1 cellular context compared by ENCODE assay signal in the genomic region with DNA sequence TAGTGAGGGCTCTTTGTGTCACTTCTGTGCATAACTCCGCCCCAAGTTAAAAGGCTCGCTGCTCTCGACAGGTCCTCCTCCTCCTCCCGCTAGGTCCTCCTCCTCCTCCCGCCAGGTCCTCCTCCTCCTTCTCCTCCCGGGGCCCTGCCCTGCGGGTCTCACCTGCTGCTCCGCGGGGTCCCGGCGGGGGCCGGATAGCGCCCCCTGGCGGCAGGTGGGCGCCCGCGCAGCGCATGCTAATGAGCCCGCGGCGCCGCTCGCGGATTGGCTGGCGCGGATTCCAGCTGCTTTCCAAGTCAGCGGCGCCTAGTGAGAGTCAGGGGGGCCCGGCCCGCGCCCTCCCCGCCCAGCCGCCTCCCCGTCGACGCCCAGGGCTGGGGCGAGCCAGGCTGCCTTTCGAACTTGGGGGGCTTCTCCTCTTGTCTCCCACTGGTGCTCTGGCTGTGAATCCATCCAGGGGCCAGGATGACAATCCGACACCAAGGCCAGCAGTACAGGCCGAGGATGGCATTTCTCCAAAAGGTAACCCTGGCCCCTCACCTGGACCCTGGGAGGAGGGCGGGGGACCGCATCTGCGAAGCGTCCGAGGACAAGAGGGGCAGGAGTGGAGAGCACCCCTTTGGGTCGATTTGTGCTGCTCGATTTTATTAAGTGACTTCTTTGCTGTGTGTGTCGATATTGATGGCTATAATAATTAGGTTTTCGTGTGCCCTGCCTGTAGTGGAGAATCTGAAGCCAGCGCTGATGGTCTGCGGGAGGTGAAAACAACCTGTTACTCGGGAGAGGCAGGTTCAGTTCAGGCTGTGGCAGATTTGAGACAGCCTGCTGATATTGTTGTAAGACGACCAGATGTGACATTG.
TF ChIP-seq lines count a peak whose summit lies in the region.

A gene (plus strand): TSS at position 295 of the 860 bp plus-strand sequence. CDS start 171 bp downstream, at position 466.

TF ChIP-seq in GM23338, 12 proteins besides CTCF, POLR2A, EP300 and RAD21 (continued from another document):
- TF ChIP-seq, protein P1, sequence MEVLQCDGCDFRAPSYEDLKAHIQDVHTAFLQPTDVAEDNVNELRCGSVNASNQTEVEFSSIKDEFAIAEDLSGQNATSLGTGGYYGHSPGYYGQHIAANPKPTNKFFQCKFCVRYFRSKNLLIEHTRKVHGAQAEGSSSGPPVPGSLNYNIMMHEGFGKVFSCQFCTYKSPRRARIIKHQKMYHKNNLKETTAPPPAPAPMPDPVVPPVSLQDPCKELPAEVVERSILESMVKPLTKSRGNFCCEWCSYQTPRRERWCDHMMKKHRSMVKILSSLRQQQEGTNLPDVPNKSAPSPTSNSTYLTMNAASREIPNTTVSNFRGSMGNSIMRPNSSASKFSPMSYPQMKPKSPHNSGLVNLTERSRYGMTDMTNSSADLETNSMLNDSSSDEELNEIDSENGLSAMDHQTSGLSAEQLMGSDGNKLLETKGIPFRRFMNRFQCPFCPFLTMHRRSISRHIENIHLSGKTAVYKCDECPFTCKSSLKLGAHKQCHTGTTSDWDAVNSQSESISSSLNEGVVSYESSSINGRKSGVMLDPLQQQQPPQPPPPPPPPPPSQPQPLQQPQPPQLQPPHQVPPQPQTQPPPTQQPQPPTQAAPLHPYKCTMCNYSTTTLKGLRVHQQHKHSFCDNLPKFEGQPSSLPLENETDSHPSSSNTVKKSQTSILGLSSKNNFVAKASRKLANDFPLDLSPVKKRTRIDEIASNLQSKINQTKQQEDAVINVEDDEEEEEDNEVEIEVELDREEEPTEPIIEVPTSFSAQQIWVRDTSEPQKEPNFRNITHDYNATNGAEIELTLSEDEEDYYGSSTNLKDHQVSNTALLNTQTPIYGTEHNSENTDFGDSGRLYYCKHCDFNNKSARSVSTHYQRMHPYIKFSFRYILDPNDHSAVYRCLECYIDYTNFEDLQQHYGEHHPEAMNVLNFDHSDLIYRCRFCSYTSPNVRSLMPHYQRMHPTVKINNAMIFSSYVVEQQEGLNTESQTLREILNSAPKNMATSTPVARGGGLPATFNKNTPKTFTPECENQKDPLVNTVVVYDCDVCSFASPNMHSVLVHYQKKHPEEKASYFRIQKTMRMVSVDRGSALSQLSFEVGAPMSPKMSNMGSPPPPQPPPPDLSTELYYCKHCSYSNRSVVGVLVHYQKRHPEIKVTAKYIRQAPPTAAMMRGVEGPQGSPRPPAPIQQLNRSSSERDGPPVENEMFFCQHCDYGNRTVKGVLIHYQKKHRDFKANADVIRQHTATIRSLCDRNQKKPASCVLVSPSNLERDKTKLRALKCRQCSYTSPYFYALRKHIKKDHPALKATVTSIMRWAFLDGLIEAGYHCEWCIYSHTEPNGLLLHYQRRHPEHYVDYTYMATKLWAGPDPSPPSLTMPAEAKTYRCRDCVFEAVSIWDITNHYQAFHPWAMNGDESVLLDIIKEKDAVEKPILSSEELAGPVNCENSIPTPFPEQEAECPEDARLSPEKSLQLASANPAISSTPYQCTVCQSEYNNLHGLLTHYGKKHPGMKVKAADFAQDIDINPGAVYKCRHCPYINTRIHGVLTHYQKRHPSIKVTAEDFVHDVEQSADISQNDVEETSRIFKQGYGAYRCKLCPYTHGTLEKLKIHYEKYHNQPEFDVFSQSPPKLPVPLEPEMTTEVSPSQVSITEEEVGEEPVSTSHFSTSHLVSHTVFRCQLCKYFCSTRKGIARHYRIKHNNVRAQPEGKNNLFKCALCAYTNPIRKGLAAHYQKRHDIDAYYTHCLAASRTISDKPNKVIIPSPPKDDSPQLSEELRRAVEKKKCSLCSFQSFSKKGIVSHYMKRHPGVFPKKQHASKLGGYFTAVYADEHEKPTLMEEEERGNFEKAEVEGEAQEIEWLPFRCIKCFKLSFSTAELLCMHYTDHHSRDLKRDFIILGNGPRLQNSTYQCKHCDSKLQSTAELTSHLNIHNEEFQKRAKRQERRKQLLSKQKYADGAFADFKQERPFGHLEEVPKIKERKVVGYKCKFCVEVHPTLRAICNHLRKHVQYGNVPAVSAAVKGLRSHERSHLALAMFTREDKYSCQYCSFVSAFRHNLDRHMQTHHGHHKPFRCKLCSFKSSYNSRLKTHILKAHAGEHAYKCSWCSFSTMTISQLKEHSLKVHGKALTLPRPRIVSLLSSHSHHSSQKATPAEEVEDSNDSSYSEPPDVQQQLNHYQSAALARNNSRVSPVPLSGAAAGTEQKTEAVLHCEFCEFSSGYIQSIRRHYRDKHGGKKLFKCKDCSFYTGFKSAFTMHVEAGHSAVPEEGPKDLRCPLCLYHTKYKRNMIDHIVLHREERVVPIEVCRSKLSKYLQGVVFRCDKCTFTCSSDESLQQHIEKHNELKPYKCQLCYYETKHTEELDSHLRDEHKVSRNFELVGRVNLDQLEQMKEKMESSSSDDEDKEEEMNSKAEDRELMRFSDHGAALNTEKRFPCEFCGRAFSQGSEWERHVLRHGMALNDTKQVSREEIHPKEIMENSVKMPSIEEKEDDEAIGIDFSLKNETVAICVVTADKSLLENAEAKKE (CRISPR knock-in tag; IDR thresholded peaks at IDR 0.05): 0 out of 2 replicates have a peak, but pooled peaks have one; percentile 26
- TF ChIP-seq CREB1 (CRISPR knock-in tag; IDR thresholded peaks at IDR 0.05; ENCODE audit: low read depth): peak; percentile 59
